Comparison of ENCODE assay signal across 8 cellular contexts in genomic region chr1:107964397-107965111, GRCh38. TPM values are rescaled to one million over a fixed set of nuclear protein-coding genes. Genes with fewer than 3 reads are reported as not detected.
DNase-seq lines count a peak whose midpoint lies in the region; ATAC-seq, FAIRE-seq and TF ChIP-seq lines count a peak whose summit lies in the region.

No MANE protein-coding gene starts in this region.

- H3K27ac Mint-ChIP-seq in immature natural killer cell: peak overlapping the region; percentile 93 to 99 (median 98)

- peak overlapping the region; percentile 77 for H3K4me2 ChIP-seq in GM12878 (ENCODE audit: control insufficient read depth, insufficient read depth)

- intact Hi-C loops in Panc1 (cut with micrococcal nuclease; ENCODE audit: unreplicated experiment): loop anchor here (5.0 kb wide), 1 partner anchor 43 kb away; no protein-coding TSS in a partner anchor
- intact Hi-C loops in GM12878 (cut with micrococcal nuclease; ENCODE audit: unreplicated experiment): loop anchor here (1.0 to 2.0 kb wide), 3 partner anchors 29 to 182 kb away; no protein-coding TSS in a partner anchor

- H3K27me3 Mint-ChIP-seq in immature natural killer cell (ENCODE audit: low read depth in 3 of 3): peaks cover 0 to 21% (median 17%) of the 10 kb centered on the region in 3 donors

- H3K9ac ChIP-seq in GM12878 (ENCODE audit: control insufficient read depth, insufficient read depth, low read length): peak overlapping the region; percentile 35; the same call in 1 of the 2 replicates

- TF ChIP-seq CTCF in Panc1 (IDR thresholded peaks at IDR 0.05): no peak
- TF ChIP-seq CTCF in GM12878 (IDR thresholded peaks at IDR 0.05 in 2 of 3, conservative IDR thresholded peaks at IDR 0.05 in 1 of 3; ENCODE audit: control insufficient read depth in 2 of 3, extremely low read depth in 1 of 3, insufficient read depth in 1 of 3, low read depth in 3 of 3, low read length in 3 of 3): no peak

- in situ Hi-C loops in Panc1 (cut with HindIII; ENCODE audit: low pct_unique_long_range_greater_than_20kb, low sequenced_read_pairs): no loop called here
- in situ Hi-C loops in GM12878 (cut with MboI): loop anchor here (10.0 kb wide), 1 partner anchor 180 kb away; no protein-coding TSS in a partner anchor

- peak overlapping the region; percentile 19 to 24; a peak in 3 of 4 replicates for H3K4me3 ChIP-seq in Panc1 (ENCODE audit: low read depth in 2 of 2, low read length in 2 of 2)
- peak overlapping the region; percentile 87 for H3K4me3 ChIP-seq in GM12878

- H2AFZ ChIP-seq in GM12878 (ENCODE audit: control insufficient read depth, low read depth, low read length): peak overlapping the region; percentile 55

- RAD21 ChIA-PET in GM12878 (lab: Charles Lee; ENCODE audit: unreplicated experiment): interaction anchor here (0.7 to 2.9 kb wide), 13 partner anchors 14 to 236 kb away, joined by 3 to 15 read pairs (median 4); partner anchors contain the start of gene SLC25A24

- no peaks in the 10 kb centered on the region for H3K9me3 Mint-ChIP-seq in immature natural killer cell

- DNase-seq in NCI-H146 (lab: John Stamatoyannopoulos, UW): peak; percentile 20
- no peak for DNase-seq in NCI-H146 treated with DMSO at 0.1 percent for 48 hours (lab: John Stamatoyannopoulos, UW; ENCODE audit: unreplicated experiment)
- DNase-seq in Panc1 (ENCODE audit: low read depth, low spot score): no peak
- DNase-seq in GM12878 (ENCODE audit: low read depth, low spot score): no peak
- peak; percentile 22 to 41 (median 39) for DNase-seq in immature natural killer cell
- DNase-seq in stimulated activated CD4-positive, alpha-beta T cell treated with anti-CD3 and anti-CD28 coated beads, Interleukin-15, amount 100 ng/mL, for 48 hours (ENCODE audit: low read depth in 2 of 2): peak; percentile 5 to 14

- POLR2A ChIA-PET in Panc1 (lab: Charles Lee): no interaction called here
- POLR2A ChIA-PET in GM12878 (lab: Charles Lee): interaction anchor here (0.5 to 1.5 kb wide), 3 partner anchors 10 to 640 kb away, joined by 3 to 5 read pairs (median 4); no protein-coding TSS in a partner anchor

- H3K36me3 Mint-ChIP-seq in immature natural killer cell: peaks cover 0 to 3% (median 0%) of the 10 kb centered on the region in 3 donors

- no peak for TF ChIP-seq POLR2A in GM12878 (IDR thresholded peaks at IDR 0.05; ENCODE audit: low read depth, low read length)

- H3K27me3 ChIP-seq in Panc1 (ENCODE audit: control insufficient read depth, insufficient read depth, low read length): peaks cover 10% of the 10 kb centered on the region; the same call in 1 of the 2 replicates
- H3K27me3 ChIP-seq in GM12878 (replicated peaks in 1 of 2; ENCODE audit: control insufficient read depth in 2 of 2, insufficient read depth in 2 of 2, low read length in 1 of 2): no peaks in the 10 kb centered on the region; a peak in 1 of 4 replicates

- H3K9me3 ChIP-seq in Panc1 (ENCODE audit: control insufficient read depth, insufficient read depth, low read depth, low read length) (no peaks in the 10 kb centered on the region), GM12878 (replicated peaks; ENCODE audit: control insufficient read depth, insufficient read depth, low read length) (no peaks in the 10 kb centered on the region)

- no peaks in the 10 kb centered on the region for H4K20me1 ChIP-seq in GM12878 (ENCODE audit: control insufficient read depth, insufficient read depth)

- ATAC-seq in Panc1 (peak; percentile 57), GM12878 (peak; percentile 17), GM21367 (IDR thresholded peaks at IDR 0.05; ENCODE audit: unreplicated experiment) (no peak), GM21619 (IDR thresholded peaks at IDR 0.05; ENCODE audit: unreplicated experiment) (no peak)

- under 1% methylated on average over 56 of the region's 76 CpGs for WGBS in GM12878 (ENCODE audit: insufficient coverage, insufficient replicate concordance, low lambda C conversion rate, missing lambda C conversion rate)

- H3K36me3 ChIP-seq in Panc1 (ENCODE audit: control insufficient read depth, insufficient read depth, low read length) (no peaks in the 10 kb centered on the region), GM12878 (ENCODE audit: control insufficient read depth in 2 of 2, insufficient read depth in 2 of 2, low read length in 1 of 2) (no peaks in the 10 kb centered on the region)

- no peak overlapping the region for H3K27ac ChIP-seq in Panc1 (ENCODE audit: low read length)
- H3K27ac ChIP-seq in GM12878 (ENCODE audit: control insufficient read depth, insufficient read depth): peak overlapping the region; percentile 48; the same call in 1 of the 2 replicates

- TF ChIP-seq EP300 in GM12878 (IDR thresholded peaks at IDR 0.05; ENCODE audit: borderline replicate concordance in 1 of 2, control insufficient read depth in 1 of 2, low read depth in 2 of 2, low read length in 2 of 2): no peak

- TF ChIP-seq RAD21 in GM12878 (IDR thresholded peaks at IDR 0.05; ENCODE audit: insufficient read depth, low read depth, low read length): no peak

- peaks cover 11 to 42% of the 10 kb centered on the region in 2 donors for H3K4me1 Mint-ChIP-seq in immature natural killer cell

- H3K4me1 ChIP-seq in Panc1 (ENCODE audit: control insufficient read depth, insufficient read depth, low read length): peaks cover 2% of the 10 kb centered on the region; the same call in 1 of the 2 replicates
- H3K4me1 ChIP-seq in GM12878 (ENCODE audit: control insufficient read depth, insufficient read depth, low read length): peaks cover 10% of the 10 kb centered on the region

- BruUV-seq in Panc1 (replicated peaks; lab: Mats Ljungman, UMichigan) (no TSS peak), GM12878 (replicated peaks; lab: Mats Ljungman, UMichigan) (no TSS peak)

- no peaks in the 10 kb centered on the region; the same call in 1 of the 2 replicates for H3K79me2 ChIP-seq in GM12878 (ENCODE audit: control insufficient read depth, insufficient read depth, low read length)

- FAIRE-seq in GM12878 (lab: Jason Lieb, UNC): peak; percentile 7

- SMC1A ChIA-PET in GM12878 (lab: Charles Lee; ENCODE audit: uncharacterized antibody, unreplicated experiment): interaction anchor here (0.7 to 2.5 kb wide), 8 partner anchors 14 to 188 kb away, joined by 3 to 15 read pairs (median 5); no protein-coding TSS in a partner anchor

- H3K4me3 Mint-ChIP-seq in immature natural killer cell: peak overlapping the region; percentile 96 to 100 (median 100)

- CTCF ChIA-PET in Panc1 (lab: Charles Lee): no interaction called here
- CTCF ChIA-PET in GM12878 (lab: Yijun Ruan, JAX): interaction anchor here (0.7 to 2.2 kb wide), 9 partner anchors 10 to 182 kb away, joined by 3 to 8 read pairs (median 3); no protein-coding TSS in a partner anchor

TF ChIP-seq in GM12878, 131 proteins besides CTCF, POLR2A, EP300 and RAD21 (continues in another document):
- TF ChIP-seq RAD51 (IDR thresholded peaks at IDR 0.05) (no peak), SMAD1 (IDR thresholded peaks at IDR 0.05; ENCODE audit: low read depth, partially characterized antibody) (no peak), MTA3 (IDR thresholded peaks at IDR 0.05; ENCODE audit: borderline replicate concordance, low read length) (no peak), IKZF1 (conservative IDR thresholded peaks at IDR 0.05) (peak; percentile 79), RB1 (IDR thresholded peaks at IDR 0.05; ENCODE audit: borderline replicate concordance) (no peak), JUNB (IDR thresholded peaks at IDR 0.05) (no peak), ETV6 (conservative IDR thresholded peaks at IDR 0.05 in 1 of 2, IDR thresholded peaks at IDR 0.05 in 1 of 2; ENCODE audit: borderline replicate concordance in 1 of 2, low read depth in 1 of 2) (no peak), GABPA (IDR thresholded peaks at IDR 0.05; ENCODE audit: low read depth) (no peak), MYB (IDR thresholded peaks at IDR 0.05; ENCODE audit: borderline replicate concordance, low read depth, low read length) (no peak)
- TF ChIP-seq, protein P1, sequence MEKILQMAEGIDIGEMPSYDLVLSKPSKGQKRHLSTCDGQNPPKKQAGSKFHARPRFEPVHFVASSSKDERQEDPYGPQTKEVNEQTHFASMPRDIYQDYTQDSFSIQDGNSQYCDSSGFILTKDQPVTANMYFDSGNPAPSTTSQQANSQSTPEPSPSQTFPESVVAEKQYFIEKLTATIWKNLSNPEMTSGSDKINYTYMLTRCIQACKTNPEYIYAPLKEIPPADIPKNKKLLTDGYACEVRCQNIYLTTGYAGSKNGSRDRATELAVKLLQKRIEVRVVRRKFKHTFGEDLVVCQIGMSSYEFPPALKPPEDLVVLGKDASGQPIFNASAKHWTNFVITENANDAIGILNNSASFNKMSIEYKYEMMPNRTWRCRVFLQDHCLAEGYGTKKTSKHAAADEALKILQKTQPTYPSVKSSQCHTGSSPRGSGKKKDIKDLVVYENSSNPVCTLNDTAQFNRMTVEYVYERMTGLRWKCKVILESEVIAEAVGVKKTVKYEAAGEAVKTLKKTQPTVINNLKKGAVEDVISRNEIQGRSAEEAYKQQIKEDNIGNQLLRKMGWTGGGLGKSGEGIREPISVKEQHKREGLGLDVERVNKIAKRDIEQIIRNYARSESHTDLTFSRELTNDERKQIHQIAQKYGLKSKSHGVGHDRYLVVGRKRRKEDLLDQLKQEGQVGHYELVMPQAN (conservative IDR thresholded peaks at IDR 0.05): no peak

RNA-seq across cellular contexts. Expression of gene VAV3, which starts 0.4 kb away (rescaled TPM):
- total RNA-seq in Panc1 (2021; ENCODE audit: unreplicated experiment): 0.23 TPM
- 0.13 TPM for polyA plus RNA-seq in Panc1 (2012; ENCODE audit: insufficient read length)
- total RNA-seq in GM12878 (2013; cell fraction: nucleolus; rRNA removed): 35.3 and 39.2 TPM in 2 replicates
- 3.2 and 4.3 TPM in 2 replicates for total RNA-seq in GM12878 (2014; rRNA removed)
- 5.5 and 6.4 TPM in 2 replicates for total RNA-seq in GM12878 (2014; rRNA removed; fragmentation: Illumina TruSeq; extraction: Trizol)
- total RNA-seq in GM12878 (2021): 4.7 and 5.3 TPM in 2 replicates
- 0.49 TPM for polyA plus RNA-seq in GM12878 (2011; ENCODE audit: low read depth)
- 3.5 and 4.8 TPM in 2 replicates for polyA plus RNA-seq in GM12878 (2011; rRNA removed)
- polyA plus RNA-seq in GM12878 (2011; cell fraction: cytosol; rRNA removed): 1.6 TPM in 2 replicates
- 2.5 and 3.5 TPM in 2 replicates for polyA plus RNA-seq in GM12878 (2011; cell fraction: nucleus; rRNA removed)
- polyA plus RNA-seq in GM12878 (2012): 0.60 and 1.3 TPM in 2 replicates
- 4.1 and 5.6 TPM in 2 replicates for polyA plus RNA-seq in GM12878 (2014; fragmentation: Illumina TruSeq; extraction: Trizol)
- polyA plus RNA-seq in GM12878 (2014; fragmentation: Nextera tagmentation; extraction: Ambion mirVana): 1 to 10 TPM; 1.3 TPM
- polyA plus RNA-seq in GM12878 (2014; rRNA removed): 2.2 and 2.5 TPM in 2 replicates
- 1 to 10 TPM in 1 of 2 experiments, under 1 TPM in 1; 0.84 to 4.3 TPM for polyA plus RNA-seq in GM12878 (2016; fragmentation: Nextera tagmentation; extraction: Ambion mirVana)
- polyA minus RNA-seq in GM12878 (2011; rRNA and poly(A)+ RNA removed): 3.5 and 5.6 TPM in 2 replicates
- polyA minus RNA-seq in GM12878 (2011; cell fraction: cytosol; rRNA and poly(A)+ RNA removed): 2.1 and 2.8 TPM in 2 replicates
- polyA minus RNA-seq in GM12878 (2011; cell fraction: nucleus; rRNA and poly(A)+ RNA removed): 8.3 and 16.7 TPM in 2 replicates
- 10 to 100 TPM; 17.6 to 19.4 (median 18.8) TPM for polyA plus RNA-seq in immature natural killer cell

Comparison
In these comparisons a context has a peak if more than half of its experiments do, and no peak if none do; other contexts are left out.
1. DNase-seq: peak in NCI-H146 (single experiment), immature natural killer cell (3 of 3) and stimulated activated CD4-positive, alpha-beta T cell treated with anti-CD3 and anti-CD28 coated beads, Interleukin-15, amount 100 ng/mL, for 48 hours (2 of 2); none in NCI-H146 treated with DMSO at 0.1 percent for 48 hours (single experiment), Panc1 (single experiment) and GM12878 (single experiment).
2. ATAC-seq: peak in Panc1 (single experiment) and GM12878 (single experiment); none in GM21367 (single experiment) and GM21619 (single experiment).